ENCODE assay signal across 8 cellular contexts in the genomic region with DNA sequence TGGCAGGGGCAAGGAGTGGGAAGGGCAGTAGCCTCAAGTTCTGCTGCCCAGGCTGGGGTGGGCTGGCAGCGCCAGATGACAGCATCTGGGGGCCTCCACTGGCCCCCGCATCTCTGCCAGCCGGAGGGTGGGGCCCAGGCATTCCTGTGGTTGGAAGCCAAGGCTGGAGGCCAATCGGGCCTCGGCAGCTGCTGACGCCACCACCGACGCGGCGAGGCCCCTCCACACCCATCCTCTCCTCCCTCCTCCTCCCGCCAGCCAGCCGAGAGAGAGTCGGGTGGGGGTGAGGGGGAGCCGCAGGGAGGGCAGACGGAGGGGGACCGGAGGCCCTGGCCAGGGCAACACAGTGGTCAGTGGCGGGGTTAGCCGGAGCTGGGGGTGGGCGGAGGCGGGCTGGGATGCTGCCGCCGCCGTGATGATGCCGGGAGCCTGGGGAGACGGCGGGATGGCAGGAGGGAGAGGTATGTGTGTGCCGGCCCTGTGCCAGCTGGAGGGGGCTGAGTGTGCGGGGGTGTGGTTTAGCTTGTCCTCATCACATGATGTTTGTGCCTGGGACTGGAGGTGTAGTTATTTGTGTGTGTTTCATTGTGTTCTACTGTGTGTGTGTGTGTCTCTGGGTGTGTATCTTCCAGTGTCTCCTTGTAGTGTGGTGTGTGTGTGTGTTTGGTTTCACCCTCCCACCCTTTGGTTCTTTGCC. TPM values are rescaled to one million over a fixed set of nuclear protein-coding genes. Genes with fewer than 3 reads are reported as not detected.
DNase-seq lines count a peak whose midpoint lies in the region; ATAC-seq and TF ChIP-seq lines count a peak whose summit lies in the region.

No MANE protein-coding gene starts in this region.

- WGBS in prostate gland: 2% methylated on average over 20 of the region's 28 CpGs
- WGBS in mesendoderm (ENCODE audit: extremely low coverage, insufficient coverage, low lambda C conversion rate): no CpG with 5 or more reads among the region's 28 CpGs

- H2AK5ac ChIP-seq in mesendoderm (ENCODE audit: low read length): no peak overlapping the region

- no peak overlapping the region for H3K23ac ChIP-seq in mesendoderm (ENCODE audit: low read length)

- no peak overlapping the region for H4K8ac ChIP-seq in mesendoderm (ENCODE audit: low read depth, low read length)

- ATAC-seq in HCT116: peak; percentile 91
- peak; percentile 34 for ATAC-seq in WTC11
- no peak for ATAC-seq in GM18861 (IDR thresholded peaks at IDR 0.05; ENCODE audit: unreplicated experiment)

- POLR2A ChIA-PET in HCT116 (lab: Charles Lee) (interaction anchor here (0.5 to 1.1 kb wide), 3 partner anchors 8 to 17 kb away, joined by 3 to 4 read pairs (median 3); no protein-coding TSS in a partner anchor), WTC11 (lab: Charles Lee) (no interaction called here)

- H3K9me3 Mint-ChIP-seq in WTC11: no peaks in the 10 kb centered on the region

- peak overlapping the region; percentile 87; the same call in 1 of the 2 replicates for H3K27ac Mint-ChIP-seq in WTC11

- TF ChIP-seq RAD21 in HCT116 (IDR thresholded peaks at IDR 0.05; ENCODE audit: low read depth): no peak

- TF ChIP-seq POLR2A in HCT116 (IDR thresholded peaks at IDR 0.05; ENCODE audit: borderline replicate concordance, extremely low read depth, insufficient read depth, insufficient read length) (no peak), prostate gland (IDR thresholded peaks at IDR 0.05) (peak; percentile 59)

- H3K27me3 Mint-ChIP-seq in WTC11 (ENCODE audit: low read depth): no peaks in the 10 kb centered on the region

- no peak overlapping the region for H4K5ac ChIP-seq in mesendoderm (ENCODE audit: low read length)

- TF ChIP-seq CTCF in HCT116 (IDR thresholded peaks at IDR 0.05 in 2 of 3, conservative IDR thresholded peaks at IDR 0.05 in 1 of 3; ENCODE audit: borderline replicate concordance in 1 of 3, insufficient read depth in 1 of 3, low read depth in 2 of 3, low read length in 2 of 3): no peak
- TF ChIP-seq CTCF in WTC11 (IDR thresholded peaks at IDR 0.05): no peak
- no peak for TF ChIP-seq CTCF in prostate gland (IDR thresholded peaks at IDR 0.05)

- peak overlapping the region; percentile 94 for H3K4me2 ChIP-seq in HCT116 (ENCODE audit: low read length)
- no peak overlapping the region for H3K4me2 ChIP-seq in mesendoderm (ENCODE audit: low read length)

- no peaks in the 10 kb centered on the region for H3K27me3 ChIP-seq in HCT116 (ENCODE audit: insufficient read depth, low read length)
- no peaks in the 10 kb centered on the region for H3K27me3 ChIP-seq in prostate gland (replicated peaks; ENCODE audit: insufficient read depth)
- no peaks in the 10 kb centered on the region for H3K27me3 ChIP-seq in mesendoderm (ENCODE audit: insufficient read depth, low read length, poor library complexity)

- no peak overlapping the region for H3K4ac ChIP-seq in mesendoderm (ENCODE audit: low read depth, low read length)

- H3K4me3 ChIP-seq in HCT116 (replicated peaks in 1 of 2; ENCODE audit: low read depth in 1 of 2, low read length in 2 of 2) (peak overlapping the region; percentile 55 to 69), prostate gland (peak overlapping the region; percentile 27 to 29), mesendoderm (ENCODE audit: low read length) (no peak overlapping the region)

- H3K18ac ChIP-seq in mesendoderm (ENCODE audit: low read length): no peak overlapping the region

- no peaks in the 10 kb centered on the region for H4K20me1 ChIP-seq in HCT116 (ENCODE audit: insufficient read depth)

- RAD21 ChIA-PET in HCT116 (lab: Charles Lee; ENCODE audit: low non-redundant PET in 1 of 2, low total read pairs in 2 of 2, uncharacterized antibody in 2 of 2, unreplicated experiment in 2 of 2): no interaction called here

- CTCF ChIA-PET in HCT116 (lab: Charles Lee) (interaction anchor here (0.5 to 1.2 kb wide), 2 partner anchors 8 to 18 kb away, joined by 4 read pairs; no protein-coding TSS in a partner anchor), WTC11 (lab: Charles Lee) (interaction anchor here (0.8 to 1.6 kb wide), 3 partner anchors 9 to 50 kb away, joined by 3 to 8 read pairs (median 3); no protein-coding TSS in a partner anchor)

- H3K36me3 Mint-ChIP-seq in WTC11: peaks cover 38% of the 10 kb centered on the region

- peaks cover 3 to 10% of the 10 kb centered on the region in 2 experiments; a peak in 3 of 4 replicates for H3K36me3 ChIP-seq in HCT116 (ENCODE audit: control insufficient read depth in 1 of 2, insufficient read depth in 2 of 2, low read length in 2 of 2)
- no peaks in the 10 kb centered on the region for H3K36me3 ChIP-seq in prostate gland
- H3K36me3 ChIP-seq in mesendoderm (ENCODE audit: control insufficient read depth, insufficient read depth, low read length): peaks cover 3% of the 10 kb centered on the region

- H3K4me1 Mint-ChIP-seq in WTC11: peaks cover 12% of the 10 kb centered on the region

- H2BK15ac ChIP-seq in mesendoderm (replicated peaks; ENCODE audit: low read depth): no peak overlapping the region

- H3K9me2 ChIP-seq in HCT116 (ENCODE audit: insufficient read depth): no peaks in the 10 kb centered on the region

- no peaks in the 10 kb centered on the region for H3K9me3 ChIP-seq in HCT116 (ENCODE audit: control insufficient read depth in 1 of 2, insufficient read depth in 1 of 2, low read depth in 1 of 2, low read length in 2 of 2)
- H3K9me3 ChIP-seq in prostate gland: no peaks in the 10 kb centered on the region

- intact Hi-C loops in HCT116 (cut with micrococcal nuclease): no loop called here
- intact Hi-C loops in head of caudate nucleus (cut with DNase I): no loop called here
- intact Hi-C loops in prostate gland (cut with DNase I): no loop called here

- no peaks in the 10 kb centered on the region for H3K79me1 ChIP-seq in mesendoderm (ENCODE audit: low read length)

- no peak overlapping the region for H3K4me3 Mint-ChIP-seq in WTC11

- H3K9ac ChIP-seq in HCT116 (ENCODE audit: low read length): peak overlapping the region; percentile 79
- no peak overlapping the region for H3K9ac ChIP-seq in mesendoderm (ENCODE audit: low read length)

- DNase-seq in HCT116 (ENCODE audit: low read depth, low spot score): peak; percentile 64
- no peak for DNase-seq in WTC11 (ENCODE audit: low spot score)
- peak; percentile 76 to 96 (median 89) for DNase-seq in head of caudate nucleus
- peak; percentile 70 for DNase-seq in prostate gland (ENCODE audit: low spot score)
- DNase-seq in NCI-H2081 treated with DMSO at 0.1 percent for 48 hours (lab: John Stamatoyannopoulos, UW): no peak
- no peak for DNase-seq in activated T-cell treated with anti-CD3 and anti-CD28 coated beads, Interleukin-2, amount 50 U/mL, for 48 hours
- DNase-seq in mesendoderm: no peak

- H3K4me1 ChIP-seq in HCT116 (ENCODE audit: control insufficient read depth in 1 of 2, insufficient read depth in 2 of 2, low read length in 2 of 2): peaks cover 22 to 37% of the 10 kb centered on the region in 2 experiments
- no peaks in the 10 kb centered on the region for H3K4me1 ChIP-seq in prostate gland (replicated peaks)
- H3K4me1 ChIP-seq in mesendoderm (ENCODE audit: control insufficient read depth, low read depth, low read length): no peaks in the 10 kb centered on the region

- H3K79me2 ChIP-seq in HCT116 (ENCODE audit: insufficient read depth, low read length) (peaks cover 5% of the 10 kb centered on the region; the same call in 1 of the 2 replicates), mesendoderm (ENCODE audit: control insufficient read depth, insufficient read depth, low read length) (no peaks in the 10 kb centered on the region)

- H2BK5ac ChIP-seq in mesendoderm (ENCODE audit: low read length): no peak overlapping the region

- H2BK120ac ChIP-seq in mesendoderm (ENCODE audit: low read depth, low read length): no peak overlapping the region

- no TSS peak for BruUV-seq in HCT116 (replicated peaks; lab: Mats Ljungman, UMichigan)

- H3K56ac ChIP-seq in mesendoderm (ENCODE audit: low read length): no peak overlapping the region

- H3K27ac ChIP-seq in HCT116 (ENCODE audit: low read depth, low read length) (peak overlapping the region; percentile 84), prostate gland (peak overlapping the region; percentile 85 to 90), mesendoderm (ENCODE audit: low read depth, low read length) (no peak overlapping the region)

- no peak overlapping the region for H2AFZ ChIP-seq in HCT116 (ENCODE audit: low read depth, low read length, poor library complexity, severe bottlenecking)

TF ChIP-seq in HCT116, 20 proteins besides CTCF, POLR2A, EP300 and RAD21 (continues in another document):
- TF ChIP-seq SRF (IDR thresholded peaks at IDR 0.05; ENCODE audit: low read depth): no peak

TF ChIP-seq in WTC11, 78 proteins besides CTCF, POLR2A, EP300 and RAD21:
- TF ChIP-seq OVOL2 (CRISPR knock-in tag; IDR thresholded peaks at IDR 0.05; ENCODE audit: borderline replicate concordance): no peak
- TF ChIP-seq ZNF121 (CRISPR knock-in tag; IDR thresholded peaks at IDR 0.05): no peak
- TF ChIP-seq RORB (CRISPR knock-in tag; IDR thresholded peaks at IDR 0.05): no peak
- TF ChIP-seq KAT7 (CRISPR knock-in tag; IDR thresholded peaks at IDR 0.05; ENCODE audit: borderline replicate concordance): no peak
- TF ChIP-seq, protein P1, sequence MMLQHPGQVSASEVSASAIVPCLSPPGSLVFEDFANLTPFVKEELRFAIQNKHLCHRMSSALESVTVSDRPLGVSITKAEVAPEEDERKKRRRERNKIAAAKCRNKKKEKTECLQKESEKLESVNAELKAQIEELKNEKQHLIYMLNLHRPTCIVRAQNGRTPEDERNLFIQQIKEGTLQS (CRISPR knock-in tag; conservative IDR thresholded peaks at IDR 0.05): no peak
- no peak for TF ChIP-seq JUN (CRISPR knock-in tag; IDR thresholded peaks at IDR 0.05)
- no peak for TF ChIP-seq IRF2 (CRISPR knock-in tag; IDR thresholded peaks at IDR 0.05; ENCODE audit: borderline replicate concordance, low read depth)
- TF ChIP-seq TEAD1 (CRISPR knock-in tag; IDR thresholded peaks at IDR 0.05): no peak
TF ChIP-seq in WTC11: peak in this region for 0.

RNA-seq across cellular contexts. Expression of a gene that starts 36.6 kb away (rescaled TPM):
- total RNA-seq in HCT116 (2021; ENCODE audit: unreplicated experiment) (41.0 TPM), WTC11 (2021) (49.1 to 66.0 TPM (median 56.6 TPM) in 3 replicates), prostate gland (100 to 1,000 TPM in 1 of 2 donors, 10 to 100 TPM in 1; 27.3 to 204 TPM)
- polyA plus RNA-seq in HCT116 (2012): 19.5 and 21.5 TPM in 2 replicates
- 32.5 TPM for polyA plus RNA-seq in mesendoderm (2013, experiment 1 of 2)
- 31.7 TPM for polyA plus RNA-seq in mesendoderm (2013, experiment 2 of 2)

Comparison
In these comparisons a context has a peak if more than half of its experiments do, and no peak if none do; other contexts are left out.
1. DNase-seq: peak in HCT116 (single experiment), head of caudate nucleus (42 of 42) and prostate gland (single experiment); none in WTC11 (single experiment), NCI-H2081 treated with DMSO at 0.1 percent for 48 hours (single experiment), activated T-cell treated with anti-CD3 and anti-CD28 coated beads, Interleukin-2, amount 50 U/mL, for 48 hours (0 of 2) and mesendoderm (single experiment).